27 cellular contexts compared by ENCODE assay signal in the genomic region with DNA sequence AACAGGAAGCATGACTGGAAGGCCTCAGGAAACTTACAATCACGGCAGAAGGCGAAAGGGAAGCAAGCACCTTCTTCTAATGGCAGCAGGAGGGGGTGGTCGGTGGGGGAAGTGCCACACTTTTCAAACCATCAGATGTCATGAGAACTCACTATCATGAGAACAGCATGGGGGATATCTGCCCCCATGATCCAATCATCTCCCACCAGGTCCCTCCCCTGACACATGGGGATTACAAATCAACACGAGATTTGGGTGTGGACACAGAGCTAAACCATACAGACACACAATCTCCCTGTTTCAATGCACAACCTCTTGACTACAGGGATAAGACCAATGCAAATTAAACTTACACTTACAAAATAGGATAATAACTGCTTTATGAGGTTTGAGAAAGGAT.
"Had no signal": no experiment of that assay in that cellular context is flagged by ENCODE, and none has a peak within 500 bp of the region (broad histone marks: within the 10 kb centered on the region; RNA-seq: fewer than 3 reads in every experiment).

No MANE protein-coding gene starts in this region.

- H3K27me3 Mint-ChIP-seq: memory B cell; naive B cell; stimulated activated memory B cell treated with anti-CD40 and anti-IgM and Interleukin-4, amounts not matched to agents 10 μg/mL and 1 μg/mL and 100 μg/mL, for 72 hours; type B pancreatic cell had no signal

- ATAC-seq: heart right ventricle; left lobe of liver; mucosa of descending colon; psoas muscle; right cardiac atrium; stimulated activated memory B cell treated with anti-CD40 and anti-IgM and Interleukin-4, amounts not matched to agents 10 μg/mL and 1 μg/mL and 100 μg/mL, for 72 hours; stimulated activated naive CD8-positive, alpha-beta T cell treated with anti-CD3 and anti-CD28 coated beads, Interleukin-15, Interleukin-2, amounts not matched to agents 100 U/mL and 50 U/mL, for 24 hours had no signal

- H3K9me3 ChIP-seq: esophagus squamous epithelium, heart right ventricle, mucosa of descending colon, psoas muscle, sigmoid colon, testis, tibial artery had no signal

- H3K4me3 ChIP-seq: dorsolateral prefrontal cortex, esophagus squamous epithelium, heart right ventricle, lung, mucosa of descending colon, psoas muscle, sigmoid colon, testis, tibial artery had no signal

- H3K9me3 Mint-ChIP-seq: memory B cell; mesothelial cell of epicardium; naive B cell; nephron progenitor cell; stimulated activated memory B cell treated with anti-CD40 and anti-IgM and Interleukin-4, amounts not matched to agents 10 μg/mL and 1 μg/mL and 100 μg/mL, for 72 hours; type B pancreatic cell had no signal

- H3K4me3 Mint-ChIP-seq: memory B cell; mesothelial cell of epicardium; naive B cell; nephron progenitor cell; stimulated activated memory B cell treated with anti-CD40 and anti-IgM and Interleukin-4, amounts not matched to agents 10 μg/mL and 1 μg/mL and 100 μg/mL, for 72 hours; type B pancreatic cell had no signal

- H3K36me3 ChIP-seq: esophagus squamous epithelium, heart right ventricle, sigmoid colon, tibial artery had no signal

- H3K4me1 Mint-ChIP-seq: mesothelial cell of epicardium, nephron progenitor cell had no signal

- H3K27me3 ChIP-seq: dorsolateral prefrontal cortex, esophagus squamous epithelium, heart right ventricle, sigmoid colon, testis, tibial artery had no signal

- H3K36me3 Mint-ChIP-seq: mesothelial cell of epicardium, type B pancreatic cell had no signal

- H3K27ac ChIP-seq: esophagus squamous epithelium, heart right ventricle, psoas muscle, sigmoid colon, testis, tibial artery had no signal

- DNase-seq: dorsolateral prefrontal cortex; effector CD4-positive, alpha-beta T cell; esophagus squamous epithelium; foreskin melanocyte; glutamatergic neuron; heart right ventricle; hippocampal formation; kidney; mucosa of descending colon; naive B cell; nephron progenitor cell; nucleus accumbens; psoas muscle; right cardiac atrium; sigmoid colon; stimulated activated CD4-positive, alpha-beta T cell treated with anti-CD3 and anti-CD28 coated beads, Interleukin-2, amount 100 ng/mL, for 24 hours; stimulated activated CD4-positive, alpha-beta T cell treated with anti-CD3 and anti-CD28 coated beads, Interleukin-4, amount 100 ng/mL, for 24 hours; stimulated activated naive CD8-positive, alpha-beta T cell treated with anti-CD3 and anti-CD28 coated beads, Interleukin-15, Interleukin-2, amounts not matched to agents 100 U/mL and 50 U/mL, for 24 hours; substantia nigra; testis; tibial artery had no signal

- H3K27ac Mint-ChIP-seq: memory B cell; mesothelial cell of epicardium; naive B cell; nephron progenitor cell; stimulated activated memory B cell treated with anti-CD40 and anti-IgM and Interleukin-4, amounts not matched to agents 10 μg/mL and 1 μg/mL and 100 μg/mL, for 72 hours; type B pancreatic cell had no signal

- H3K4me1 ChIP-seq: esophagus squamous epithelium, testis, tibial artery had no signal
